ENCODE assay signal across 10 cellular contexts in the genomic region with DNA sequence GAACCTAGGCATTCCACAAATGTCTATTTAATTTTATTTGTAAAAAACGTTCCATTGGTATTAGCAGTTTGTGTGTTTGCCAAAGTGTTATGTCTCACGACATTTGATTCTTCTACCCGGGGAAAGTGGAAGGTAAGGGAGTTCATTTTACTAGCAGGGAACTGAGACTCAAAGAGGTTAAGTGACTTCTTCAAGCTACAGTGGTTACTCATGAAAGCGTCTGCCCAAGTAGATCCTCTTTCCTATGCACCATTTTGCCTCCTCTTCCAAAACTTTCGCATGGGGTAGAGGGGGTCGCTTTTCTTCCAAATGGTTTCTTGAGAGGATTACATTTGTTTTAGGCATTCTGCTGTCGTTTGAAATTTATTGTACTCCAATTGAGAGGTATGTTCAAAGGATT. TPM values are rescaled to one million over a fixed set of nuclear protein-coding genes. Genes with fewer than 3 reads are reported as not detected.
DNase-seq lines count a peak whose midpoint lies in the region; ATAC-seq lines count a peak whose summit lies in the region.
"Had no signal": no experiment of that assay in that cellular context is flagged by ENCODE, and none has a peak within 500 bp of the region (broad histone marks: within the 10 kb centered on the region; RNA-seq: fewer than 3 reads in every experiment).

No MANE protein-coding gene starts in this region.

- no peaks in the 10 kb centered on the region for H3K27me3 ChIP-seq in H7 (ENCODE audit: control insufficient read depth, insufficient read depth, low read length)
- H3K27me3 ChIP-seq: testis had no signal

- H3K36me3 Mint-ChIP-seq in immature natural killer cell: peaks cover 0 to 3% (median 0%) of the 10 kb centered on the region in 3 donors
- peaks cover 17% of the 10 kb centered on the region for H3K36me3 Mint-ChIP-seq in activated CD4-positive, alpha-beta T cell treated with anti-CD3 and anti-CD28 coated beads, Interleukin-2, amount 10 ng/mL, durations not matched to agents 24 days and 14 days (ENCODE audit: low read depth)

- peak overlapping the region in 5 of 6 donors; percentile 10 to 65 (median 51) for H3K27ac Mint-ChIP-seq in immature natural killer cell
- no peak overlapping the region for H3K27ac Mint-ChIP-seq in activated CD4-positive, alpha-beta T cell treated with anti-CD3 and anti-CD28 coated beads, Interleukin-2, amount 10 ng/mL, durations not matched to agents 24 days and 14 days

- ATAC-seq in GM18519 (IDR thresholded peaks at IDR 0.05; ENCODE audit: low FRiP score, unreplicated experiment) (peak; percentile 82), GM21528 (IDR thresholded peaks at IDR 0.05; ENCODE audit: low FRiP score, unreplicated experiment) (peak; percentile 71), HG03175 (IDR thresholded peaks at IDR 0.05; ENCODE audit: unreplicated experiment) (peak; percentile 81)
- ATAC-seq: left colon had no signal

- no peaks in the 10 kb centered on the region for H3K9me3 Mint-ChIP-seq in immature natural killer cell
- H3K9me3 Mint-ChIP-seq in activated CD4-positive, alpha-beta T cell treated with anti-CD3 and anti-CD28 coated beads, Interleukin-2, amount 10 ng/mL, durations not matched to agents 24 days and 14 days: no peaks in the 10 kb centered on the region

- H3K4me3 ChIP-seq in H7 (ENCODE audit: insufficient read depth, low read depth, low read length): no peak overlapping the region
- H3K4me3 ChIP-seq: testis had no signal

- DNase-seq in immature natural killer cell (no peak), H7 (no peak), NCI-H82 (lab: John Stamatoyannopoulos, UW) (no peak), anterior cingulate cortex (lab: John Stamatoyannopoulos, UW) (no peak)
- DNase-seq in activated CD4-positive, alpha-beta T cell treated with anti-CD3 and anti-CD28 coated beads, Interleukin-2, amount 10 ng/mL, durations not matched to agents 24 days and 14 days: no peak
- DNase-seq: left colon, testis had no signal

- intact Hi-C loops in activated CD4-positive, alpha-beta T cell treated with anti-CD3 and anti-CD28 coated beads, Interleukin-2, amount 10 ng/mL, durations not matched to agents 24 days and 14 days (cut with micrococcal nuclease): no loop called here

- peaks cover 81 to 89% of the 10 kb centered on the region in 2 donors for H3K4me1 Mint-ChIP-seq in immature natural killer cell
- peaks cover 45% of the 10 kb centered on the region for H3K4me1 Mint-ChIP-seq in activated CD4-positive, alpha-beta T cell treated with anti-CD3 and anti-CD28 coated beads, Interleukin-2, amount 10 ng/mL, durations not matched to agents 24 days and 14 days

- no peaks in the 10 kb centered on the region for H3K36me3 ChIP-seq in H7 (replicated peaks; ENCODE audit: control insufficient read depth, insufficient read depth, low read length)

- H3K27me3 Mint-ChIP-seq in immature natural killer cell (ENCODE audit: low read depth in 3 of 3): no peaks in the 10 kb centered on the region
- H3K27me3 Mint-ChIP-seq in activated CD4-positive, alpha-beta T cell treated with anti-CD3 and anti-CD28 coated beads, Interleukin-2, amount 10 ng/mL, durations not matched to agents 24 days and 14 days: no peaks in the 10 kb centered on the region

- peak overlapping the region in 1 of 5 donors; percentile 43 for H3K4me3 Mint-ChIP-seq in immature natural killer cell
- H3K4me3 Mint-ChIP-seq in activated CD4-positive, alpha-beta T cell treated with anti-CD3 and anti-CD28 coated beads, Interleukin-2, amount 10 ng/mL, durations not matched to agents 24 days and 14 days: no peak overlapping the region

RNA-seq across cellular contexts. Expression of a gene that starts 9.0 kb away (rescaled TPM):
- 10 to 100 TPM in 1 of 3 donors, 1 to 10 TPM in 2; 2.5 to 12.0 (median 5.8) TPM for polyA plus RNA-seq in immature natural killer cell
- total RNA-seq in H7 (2014; rRNA removed; shearing (Covaris generic)): 0.31 and 0.78 TPM in 2 replicates
- 23.3 and 27.9 TPM in 2 replicates for total RNA-seq in activated CD4-positive, alpha-beta T cell treated with anti-CD3 and anti-CD28 coated beads, Interleukin-2, amount 10 ng/mL, durations not matched to agents 24 days and 14 days

RNA-seq across cellular contexts. Expression of a gene that starts 37.2 kb away (rescaled TPM):
- polyA plus RNA-seq in immature natural killer cell: under 1 TPM; 0.19 to 0.91 (median 0.34) TPM
- total RNA-seq in H7 (2014; rRNA removed; shearing (Covaris generic)): not detected in 2 replicates
- total RNA-seq in activated CD4-positive, alpha-beta T cell treated with anti-CD3 and anti-CD28 coated beads, Interleukin-2, amount 10 ng/mL, durations not matched to agents 24 days and 14 days: not detected in 2 replicates
- total RNA-seq: left colon had no signal

Comparison
In these comparisons a context has a peak if more than half of its experiments do, and no peak if none do; other contexts are left out.
1. RNA of a gene that starts 9.0 kb away (total RNA-seq): 23.3 to 27.9 TPM in activated CD4-positive, alpha-beta T cell treated with anti-CD3 and anti-CD28 coated beads, Interleukin-2, amount 10 ng/mL, durations not matched to agents 24 days and 14 days; 0.31 to 0.78 TPM in H7; every median in the first group is over 10 times any median in the second.
2. Peak in every context shown above with its lines, with median percentiles within 50 percentile points of each other: ATAC-seq.